In genomic region chr6:139987091-139987490, GRCh38 we compare ENCODE assay signal across 17 cellular contexts.
DNase-seq lines count a peak whose midpoint lies in the region; FAIRE-seq and TF ChIP-seq lines count a peak whose summit lies in the region.
"Had no signal": no experiment of that assay in that cellular context is flagged by ENCODE, and none has a peak within 500 bp of the region (broad histone marks: within the 10 kb centered on the region; RNA-seq: fewer than 3 reads in every experiment).

No MANE protein-coding gene starts in this region.

- intact Hi-C loops in activated T-helper 2 cell treated with anti-CD3 and anti-CD28 coated beads, Interferon-gamma antibody, Interleukin-2, Interleukin-4, amounts not matched to agents 10 μg/mL and 5 μg/mL and 100 μg/mL, durations not matched to agents 14 hours and 24 hours and 36 hours (cut with micrococcal nuclease): no loop called here

- no peak for TF ChIP-seq CTCF in osteocyte (IDR thresholded peaks at IDR 0.05)

- DNase-seq in NCI-H69 (lab: John Stamatoyannopoulos, UW) (peak; percentile 30), osteocyte (ENCODE audit: extremely low spot score, unreplicated experiment) (no peak), amniotic stem cell (lab: John Stamatoyannopoulos, UW) (no peak)
- no peak for DNase-seq in activated T-helper 2 cell treated with anti-CD3 and anti-CD28 coated beads, Interferon-gamma antibody, Interleukin-2, Interleukin-4, amounts not matched to agents 10 μg/mL and 5 μg/mL and 100 μg/mL, durations not matched to agents 14 hours and 24 hours and 36 hours (ENCODE audit: low spot score)
- no peak for DNase-seq in effector CD4-positive, alpha-beta T cell
- DNase-seq: C1 segment of cervical spinal cord; Calu3; CD4-positive, alpha-beta memory T cell; COR-L47; DMS53; DMS79 treated with DMSO at 0.1 percent for 48 hours; GDM1; GOT3 had no signal

- H3K4me3 Mint-ChIP-seq in osteocyte (ENCODE audit: unreplicated experiment): no peak overlapping the region
- H3K4me3 Mint-ChIP-seq in activated T-helper 2 cell treated with anti-CD3 and anti-CD28 coated beads, Interferon-gamma antibody, Interleukin-2, Interleukin-4, amounts not matched to agents 10 μg/mL and 5 μg/mL and 100 μg/mL, durations not matched to agents 14 hours and 24 hours and 36 hours (ENCODE audit: low read depth): no peak overlapping the region
- H3K4me3 Mint-ChIP-seq: CD4-positive, alpha-beta memory T cell had no signal

- H3K27me3 Mint-ChIP-seq in osteocyte (ENCODE audit: unreplicated experiment): no peaks in the 10 kb centered on the region
- no peaks in the 10 kb centered on the region for H3K27me3 Mint-ChIP-seq in activated T-helper 2 cell treated with anti-CD3 and anti-CD28 coated beads, Interferon-gamma antibody, Interleukin-2, Interleukin-4, amounts not matched to agents 10 μg/mL and 5 μg/mL and 100 μg/mL, durations not matched to agents 14 hours and 24 hours and 36 hours (ENCODE audit: low read depth)

- H3K9me3 Mint-ChIP-seq in osteocyte (ENCODE audit: unreplicated experiment): peaks cover 7% of the 10 kb centered on the region
- no peaks in the 10 kb centered on the region for H3K9me3 Mint-ChIP-seq in activated T-helper 2 cell treated with anti-CD3 and anti-CD28 coated beads, Interferon-gamma antibody, Interleukin-2, Interleukin-4, amounts not matched to agents 10 μg/mL and 5 μg/mL and 100 μg/mL, durations not matched to agents 14 hours and 24 hours and 36 hours

- peak; percentile 92 for FAIRE-seq in G401.6 (lab: Jason Lieb, UNC)
- FAIRE-seq: GM12878, GM19239, H54 had no signal

- H3K4me1 Mint-ChIP-seq in osteocyte (ENCODE audit: unreplicated experiment): peaks cover 63% of the 10 kb centered on the region
- H3K4me1 Mint-ChIP-seq in activated T-helper 2 cell treated with anti-CD3 and anti-CD28 coated beads, Interferon-gamma antibody, Interleukin-2, Interleukin-4, amounts not matched to agents 10 μg/mL and 5 μg/mL and 100 μg/mL, durations not matched to agents 14 hours and 24 hours and 36 hours (ENCODE audit: low read depth): no peaks in the 10 kb centered on the region

- no peaks in the 10 kb centered on the region for H3K36me3 Mint-ChIP-seq in osteocyte (ENCODE audit: unreplicated experiment)
- no peaks in the 10 kb centered on the region for H3K36me3 Mint-ChIP-seq in activated T-helper 2 cell treated with anti-CD3 and anti-CD28 coated beads, Interferon-gamma antibody, Interleukin-2, Interleukin-4, amounts not matched to agents 10 μg/mL and 5 μg/mL and 100 μg/mL, durations not matched to agents 14 hours and 24 hours and 36 hours (ENCODE audit: low read depth)
- H3K36me3 Mint-ChIP-seq: CD4-positive, alpha-beta memory T cell had no signal

- peak overlapping the region; percentile 48 for H3K27ac Mint-ChIP-seq in osteocyte (ENCODE audit: unreplicated experiment)
- no peak overlapping the region for H3K27ac Mint-ChIP-seq in activated T-helper 2 cell treated with anti-CD3 and anti-CD28 coated beads, Interferon-gamma antibody, Interleukin-2, Interleukin-4, amounts not matched to agents 10 μg/mL and 5 μg/mL and 100 μg/mL, durations not matched to agents 14 hours and 24 hours and 36 hours
- H3K27ac Mint-ChIP-seq: CD4-positive, alpha-beta memory T cell had no signal
